ENCODE assay signal across 8 cellular contexts in genomic region chr1:235127774-235128452, GRCh38. TPM values are rescaled to one million over a fixed set of nuclear protein-coding genes. Genes with fewer than 3 reads are reported as not detected.
DNase-seq lines count a peak whose midpoint lies in the region; ATAC-seq and TF ChIP-seq lines count a peak whose summit lies in the region.

No MANE protein-coding gene starts in this region.

- peak overlapping the region; percentile 91 for H3K4me2 ChIP-seq in OCI-LY7 (ENCODE audit: low read length)

- H3K4me3 ChIP-seq in CD8-positive, alpha-beta T cell (ENCODE audit: low read depth, low read length) = peak overlapping the region; percentile 83
- H3K4me3 ChIP-seq in OCI-LY7 (ENCODE audit: low read depth, low read length, poor library complexity, severe bottlenecking) (peak overlapping the region; percentile 97), choroid plexus epithelial cell (ENCODE audit: low read depth, low read length) (peak overlapping the region; percentile 99), urinary bladder (ENCODE audit: low read depth, low read length) (peak overlapping the region; percentile 83)

- H3K27me3 Mint-ChIP-seq in CD8-positive, alpha-beta T cell (ENCODE audit: low read depth) = no peaks in the 10 kb centered on the region
- no peaks in the 10 kb centered on the region for H3K27me3 Mint-ChIP-seq in memory B cell

- no peaks in the 10 kb centered on the region for H3K9me3 ChIP-seq in CD8-positive, alpha-beta T cell (ENCODE audit: low read length)
- H3K9me3 ChIP-seq in OCI-LY7 (ENCODE audit: low read length) = no peaks in the 10 kb centered on the region

- CTCF ChIA-PET in CD8-positive, alpha-beta T cell (lab: Charles Lee) = interaction anchor here (1.0 to 3.0 kb wide), 2 partner anchors 20 to 23 kb away, joined by 4 to 15 read pairs; no protein-coding TSS in a partner anchor
- CTCF ChIA-PET in OCI-LY7 (lab: Charles Lee; ENCODE audit: unreplicated experiment) = no interaction called here

- intact Hi-C loops in CD8-positive, alpha-beta T cell (cut with DNase I, micrococcal nuclease) = loop anchor here (1.0 to 5.0 kb wide), 8 partner anchors 23 to 756 kb away; partner anchors contain the start of genes COA6 (in 2 of the 2), ARID4B (in 1 of the 2), B3GALNT2 (in 1 of the 2) and GGPS1 (in 1 of the 2)
- intact Hi-C loops in OCI-LY7 (cut with micrococcal nuclease; ENCODE audit: unreplicated experiment) = loop anchor here (2.0 kb wide), 1 partner anchor 201 kb away; the partner anchor contains the start of genes ARID4B and GGPS1

- peaks cover 52% of the 10 kb centered on the region for H3K4me1 Mint-ChIP-seq in CD8-positive, alpha-beta T cell (ENCODE audit: low read depth)
- H3K4me1 Mint-ChIP-seq in memory B cell = peaks cover 30% of the 10 kb centered on the region

- peak overlapping the region; percentile 62; the same call in 1 of the 2 replicates for H2AFZ ChIP-seq in OCI-LY7 (ENCODE audit: low read length)

- WGBS in urinary bladder = under 1% methylated on average over 33 of the region's 33 CpGs

- no peak for ATAC-seq in CD8-positive, alpha-beta T cell
- ATAC-seq in memory B cell (ENCODE audit: low read depth) (peak; percentile 4), GM21423 (IDR thresholded peaks at IDR 0.05; ENCODE audit: unreplicated experiment) (no peak)

- peaks cover 62% of the 10 kb centered on the region for H3K79me2 ChIP-seq in OCI-LY7 (ENCODE audit: insufficient read depth, low read depth, low read length)

- H3K36me3 ChIP-seq in CD8-positive, alpha-beta T cell (ENCODE audit: insufficient read depth, low read length) = peaks cover 6% of the 10 kb centered on the region
- H3K36me3 ChIP-seq in OCI-LY7 (ENCODE audit: insufficient read depth, low read length) (peaks cover 81% of the 10 kb centered on the region), urinary bladder (ENCODE audit: insufficient read depth) (peaks cover 1% of the 10 kb centered on the region)

- peak overlapping the region; percentile 93 for H3K27ac Mint-ChIP-seq in CD8-positive, alpha-beta T cell
- H3K27ac Mint-ChIP-seq in memory B cell = peak overlapping the region; percentile 96

- DNase-seq in CD8-positive, alpha-beta T cell = peak in 1 of 7 experiments; percentile 21
- peak; percentile 54 for DNase-seq in OCI-LY7 (ENCODE audit: low spot score)
- peak; percentile 29 for DNase-seq in choroid plexus epithelial cell (ENCODE audit: low read depth)
- peak in 1 of 2 donors; percentile 9 for DNase-seq in memory B cell (ENCODE audit: low spot score in 2 of 2)
- no peak for DNase-seq in MV-4-11 (lab: John Stamatoyannopoulos, UW)
- no peak for DNase-seq in central memory CD4-positive, alpha-beta T cell

- H4K20me1 ChIP-seq in OCI-LY7 (ENCODE audit: insufficient read depth, low read length) = peaks cover 32% of the 10 kb centered on the region

- peak overlapping the region; percentile 88 for H3K4me3 Mint-ChIP-seq in CD8-positive, alpha-beta T cell
- peak overlapping the region; percentile 97 for H3K4me3 Mint-ChIP-seq in memory B cell

- POLR2A ChIA-PET in CD8-positive, alpha-beta T cell (lab: Charles Lee) = interaction anchor here (1.0 to 3.2 kb wide), 8 partner anchors 19 to 201 kb away, joined by 3 to 25 read pairs (median 4); partner anchors contain the start of gene RBM34
- POLR2A ChIA-PET in OCI-LY7 (lab: Charles Lee) = interaction anchor here (0.6 to 2.0 kb wide), 6 partner anchors 21 to 749 kb away, joined by 3 to 7 read pairs (median 3); partner anchors contain the start of gene RBM34

- H3K27ac ChIP-seq in CD8-positive, alpha-beta T cell (ENCODE audit: low read depth, low read length) = peak overlapping the region; percentile 92
- H3K27ac ChIP-seq in OCI-LY7 (ENCODE audit: low read depth, low read length, poor library complexity, severe bottlenecking) = peak overlapping the region; percentile 67
- no peak overlapping the region for H3K27ac ChIP-seq in urinary bladder (ENCODE audit: low read depth)

- H3K27me3 ChIP-seq in CD8-positive, alpha-beta T cell (ENCODE audit: insufficient read depth, low read length) = no peaks in the 10 kb centered on the region

- peaks cover 51% of the 10 kb centered on the region for H3K36me3 Mint-ChIP-seq in CD8-positive, alpha-beta T cell
- H3K36me3 Mint-ChIP-seq in memory B cell = peaks cover 12% of the 10 kb centered on the region

- no TSS peak for BruUV-seq in OCI-LY7 (replicated peaks; lab: Mats Ljungman, UMichigan)

- peaks cover 44% of the 10 kb centered on the region for H3K4me1 ChIP-seq in CD8-positive, alpha-beta T cell (ENCODE audit: insufficient read depth, low read length)
- H3K4me1 ChIP-seq in OCI-LY7 (ENCODE audit: insufficient read depth, low read length, poor library complexity, severe bottlenecking) = peaks cover 36% of the 10 kb centered on the region
- peaks cover 1% of the 10 kb centered on the region for H3K4me1 ChIP-seq in urinary bladder (ENCODE audit: insufficient read depth)

- no peaks in the 10 kb centered on the region for H3K9me3 Mint-ChIP-seq in CD8-positive, alpha-beta T cell
- no peaks in the 10 kb centered on the region for H3K9me3 Mint-ChIP-seq in memory B cell

- H3K9me2 ChIP-seq in OCI-LY7 (ENCODE audit: insufficient read depth, low read length) = no peaks in the 10 kb centered on the region

- no peak for TF ChIP-seq CTCF in CD8-positive, alpha-beta T cell (IDR thresholded peaks at IDR 0.05)
- TF ChIP-seq CTCF in OCI-LY7 (conservative IDR thresholded peaks at IDR 0.05; ENCODE audit: low read length) = no peak
- TF ChIP-seq CTCF in choroid plexus epithelial cell (conservative IDR thresholded peaks at IDR 0.05; ENCODE audit: low read depth, low read length) = no peak

RNA-seq across cellular contexts. Expression of gene TOMM20, which starts 0.7 kb away (rescaled TPM):
- 100 to 1,000 TPM; 165 to 166 TPM for total RNA-seq in CD8-positive, alpha-beta T cell
- 68.5 and 76.7 TPM in 2 replicates for total RNA-seq in OCI-LY7 (2014; rRNA removed; shearing (Covaris generic))
- 133 and 156 TPM in 2 replicates for total RNA-seq in OCI-LY7 (2022)
- 78.2 TPM for total RNA-seq in urinary bladder
- 93.8 TPM for polyA plus RNA-seq in urinary bladder

RNA-seq across cellular contexts. Expression of gene RBM34, which starts 33.1 kb away (rescaled TPM):
- 100 to 1,000 TPM; 243 to 267 TPM for total RNA-seq in CD8-positive, alpha-beta T cell
- total RNA-seq in OCI-LY7 (2014; rRNA removed; shearing (Covaris generic)) = 46.4 and 53.6 TPM in 2 replicates
- total RNA-seq in OCI-LY7 (2022) (93.7 and 114 TPM in 2 replicates), urinary bladder (53.8 TPM)
- polyA plus RNA-seq in urinary bladder = 60.3 TPM

Comparison
In these comparisons a context has a peak if more than half of its experiments do, and no peak if none do; other contexts are left out.
1. DNase-seq: peak in OCI-LY7 (single experiment) and choroid plexus epithelial cell (single experiment); none in MV-4-11 (single experiment) and central memory CD4-positive, alpha-beta T cell (single experiment).
2. Peak in every context shown above with its lines, with median percentiles within 50 percentile points of each other: H3K4me3 ChIP-seq.